ENCODE assay signal across 12 cellular contexts in the genomic region with DNA sequence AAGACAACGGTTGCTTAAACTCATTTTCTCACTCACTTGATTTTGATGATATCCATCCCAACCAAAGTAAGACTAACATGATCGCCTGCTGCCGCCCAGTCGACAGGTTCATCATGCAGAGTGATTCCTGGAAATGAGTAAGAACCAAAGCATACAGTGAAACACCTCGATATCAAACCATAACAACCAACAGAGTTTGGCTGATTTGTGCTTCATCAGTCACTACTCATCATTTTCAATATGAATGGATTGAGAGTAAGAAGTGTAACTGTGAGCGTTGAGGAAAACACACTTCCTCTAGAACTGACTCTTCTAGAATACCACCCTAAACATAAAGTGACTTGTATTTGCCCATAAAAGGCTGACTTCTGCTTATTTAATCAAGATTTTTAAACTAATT. TPM values are rescaled to one million over a fixed set of nuclear protein-coding genes. Genes with fewer than 3 reads are reported as not detected.
A peak's percentile ranks its signal among the peaks of the same experiment; 100 is the strongest.
DNase-seq lines count a peak whose midpoint lies in the region; ATAC-seq, FAIRE-seq and TF ChIP-seq lines count a peak whose summit lies in the region.
"Had no signal": no experiment of that assay in that cellular context is flagged by ENCODE, and none has a peak within 500 bp of the region (broad histone marks: within the 10 kb centered on the region; RNA-seq: fewer than 3 reads in every experiment).

No MANE protein-coding gene starts in this region.

- H3K4me3 ChIP-seq in GM12878 (no peak overlapping the region), sigmoid colon (no peak overlapping the region), brain microvascular endothelial cell (ENCODE audit: low read depth, low read length) (no peak overlapping the region)

- no peaks in the 10 kb centered on the region for H4K20me1 ChIP-seq in GM12878 (ENCODE audit: control insufficient read depth, insufficient read depth)

- peak; percentile 47 for DNase-seq in GM12878 (ENCODE audit: low read depth, low spot score)
- no peak for DNase-seq in sigmoid colon
- DNase-seq in SHP77 treated with DMSO at 0.1 percent for 48 hours (lab: John Stamatoyannopoulos, UW), result no peak
- DNase-seq in brain microvascular endothelial cell, result no peak
- no peak for DNase-seq in NCI-H1694 treated with DMSO at 0.1 percent for 48 hours (lab: John Stamatoyannopoulos, UW)
- DNase-seq: endodermal cell, left colon, right cardiac atrium had no signal

- intact Hi-C loops in GM12878 (cut with micrococcal nuclease; ENCODE audit: unreplicated experiment) (loop anchor here (2.0 kb wide), 1 partner anchor 24 kb away; no protein-coding TSS in a partner anchor), sigmoid colon (cut with DNase I) (no loop called here)

- WGBS in GM12878 (ENCODE audit: insufficient coverage, insufficient replicate concordance, low lambda C conversion rate, missing lambda C conversion rate), result 4% methylated on average over 6 of the region's 6 CpGs
- WGBS in sigmoid colon, 2 donors, result 79 to 90% methylated on average over 6 of the region's 6 CpGs

- peak; percentile 91 for FAIRE-seq in GM12878 (lab: Jason Lieb, UNC)

- CTCF ChIA-PET in GM12878 (lab: Yijun Ruan, JAX), result interaction anchor here (1.3 kb wide), 1 partner anchor 17 kb away, joined by 5 read pairs; no protein-coding TSS in a partner anchor

- H3K4me1 ChIP-seq in GM12878 (ENCODE audit: control insufficient read depth, insufficient read depth, low read length) (peaks cover 12% of the 10 kb centered on the region; the same call in 1 of the 2 replicates), sigmoid colon (no peaks in the 10 kb centered on the region)

- H3K36me3 ChIP-seq in GM12878 (ENCODE audit: control insufficient read depth in 2 of 2, insufficient read depth in 2 of 2, low read length in 1 of 2) (peaks cover 3 to 13% of the 10 kb centered on the region in 2 experiments; a peak in 3 of 4 replicates), sigmoid colon (peaks cover 0 to 78% (median 8%) of the 10 kb centered on the region in 4 donors), brain microvascular endothelial cell (replicated peaks) (peaks cover 22% of the 10 kb centered on the region)

- H3K27me3 ChIP-seq in GM12878 (replicated peaks in 1 of 2; ENCODE audit: control insufficient read depth in 2 of 2, insufficient read depth in 2 of 2, low read length in 1 of 2), result no peaks in the 10 kb centered on the region
- H3K27me3 ChIP-seq in sigmoid colon, result no peaks in the 10 kb centered on the region
- H3K27me3 ChIP-seq in brain microvascular endothelial cell (replicated peaks), result no peaks in the 10 kb centered on the region

- peak; percentile 89 for ATAC-seq in GM18502 (IDR thresholded peaks at IDR 0.05; ENCODE audit: poor library complexity, unreplicated experiment)
- ATAC-seq in GM21447 (IDR thresholded peaks at IDR 0.05; ENCODE audit: unreplicated experiment), result peak; percentile 81
- peak; percentile 85 for ATAC-seq in HG03354 (IDR thresholded peaks at IDR 0.05; ENCODE audit: poor library complexity, severe bottlenecking, unreplicated experiment)
- peak; percentile 95 for ATAC-seq in GM12878
- ATAC-seq: left colon, right cardiac atrium had no signal

- H3K4me2 ChIP-seq in GM12878 (ENCODE audit: control insufficient read depth, insufficient read depth), result no peak overlapping the region; the same call in 1 of the 2 replicates

- SMC1A ChIA-PET in GM12878 (lab: Charles Lee; ENCODE audit: uncharacterized antibody, unreplicated experiment), result interaction anchor here (1.0 to 1.2 kb wide), 2 partner anchors 11 to 165 kb away, joined by 3 read pairs; no protein-coding TSS in a partner anchor

- peak overlapping the region; percentile 40; the same call in 1 of the 2 replicates for H3K27ac ChIP-seq in GM12878 (ENCODE audit: control insufficient read depth, insufficient read depth)
- H3K27ac ChIP-seq in sigmoid colon, result no peak overlapping the region
- no peak overlapping the region for H3K27ac ChIP-seq in brain microvascular endothelial cell
- H3K27ac ChIP-seq: VCaP had no signal

- no TSS peak for BruUV-seq in GM12878 (replicated peaks; lab: Mats Ljungman, UMichigan)

- H3K79me2 ChIP-seq in GM12878 (ENCODE audit: control insufficient read depth, insufficient read depth, low read length), result no peaks in the 10 kb centered on the region

- H3K9me3 ChIP-seq in GM12878 (replicated peaks; ENCODE audit: control insufficient read depth, insufficient read depth, low read length) (no peaks in the 10 kb centered on the region), sigmoid colon (no peaks in the 10 kb centered on the region)

- POLR2A ChIA-PET in GM12878 (lab: Charles Lee), result no interaction called here

- in situ Hi-C loops in GM12878 (cut with MboI) (loop anchor here (25.0 kb wide), 1 partner anchor 458 kb away; no protein-coding TSS in a partner anchor), brain microvascular endothelial cell (cut with HindIII; ENCODE audit: low pct_ligation_motif_present, low sequenced_read_pairs) (no loop called here)

- TF ChIP-seq EP300 in GM12878 (IDR thresholded peaks at IDR 0.05; ENCODE audit: borderline replicate concordance in 1 of 2, control insufficient read depth in 1 of 2, low read depth in 2 of 2, low read length in 2 of 2) (peak; percentile 53 to 88; a peak in 2 of 4 replicates), sigmoid colon (IDR thresholded peaks at IDR 0.05) (no peak)

- no peak overlapping the region for H3K9ac ChIP-seq in GM12878 (ENCODE audit: control insufficient read depth, insufficient read depth, low read length)

- TF ChIP-seq RAD21 in GM12878 (IDR thresholded peaks at IDR 0.05; ENCODE audit: insufficient read depth, low read depth, low read length), result no peak

- RAD21 ChIA-PET in GM12878 (lab: Charles Lee; ENCODE audit: unreplicated experiment), result no interaction called here

- no peak for TF ChIP-seq POLR2A in GM12878 (IDR thresholded peaks at IDR 0.05; ENCODE audit: low read depth, low read length)
- no peak for TF ChIP-seq POLR2A in sigmoid colon (IDR thresholded peaks at IDR 0.05)

- TF ChIP-seq CTCF in GM12878 (IDR thresholded peaks at IDR 0.05 in 2 of 3, conservative IDR thresholded peaks at IDR 0.05 in 1 of 3; ENCODE audit: control insufficient read depth in 2 of 3, extremely low read depth in 1 of 3, insufficient read depth in 1 of 3, low read depth in 3 of 3, low read length in 3 of 3), result no peak
- no peak for TF ChIP-seq CTCF in sigmoid colon (IDR thresholded peaks at IDR 0.05)
- TF ChIP-seq CTCF in brain microvascular endothelial cell (IDR thresholded peaks at IDR 0.05; ENCODE audit: low read depth, low read length, missing control alignments), result no peak

- no peak overlapping the region for H2AFZ ChIP-seq in GM12878 (ENCODE audit: control insufficient read depth, low read depth, low read length)

TF ChIP-seq in GM12878, 131 proteins besides CTCF, POLR2A, EP300 and RAD21 (continues in another document):
- TF ChIP-seq YY1 (IDR thresholded peaks at IDR 0.05; ENCODE audit: low read depth, low read length) (no peak), EGR1 (IDR thresholded peaks at IDR 0.05; ENCODE audit: borderline replicate concordance in 1 of 2, low read depth in 2 of 2, low read length in 2 of 2) (no peak), MAX (IDR thresholded peaks at IDR 0.05; ENCODE audit: low read depth, low read length) (no peak), E2F4 (IDR thresholded peaks at IDR 0.05; ENCODE audit: low read depth, low read length) (no peak), IKZF1 (conservative IDR thresholded peaks at IDR 0.05) (peak; percentile 40; the same call in 1 of the 2 replicates), NRF1 (conservative IDR thresholded peaks at IDR 0.05; ENCODE audit: low read depth, low read length) (no peak), IRF4 (IDR thresholded peaks at IDR 0.05; ENCODE audit: low read depth, low read length) (peak; percentile 94), WRNIP1 (IDR thresholded peaks at IDR 0.05; ENCODE audit: borderline replicate concordance, low read depth, low read length) (no peak)

RNA-seq across cellular contexts. Expression of gene ALDH8A1, which starts 29.2 kb away (rescaled TPM):
- 5.4 and 11.8 TPM in 2 replicates for total RNA-seq in GM12878 (2013; cell fraction: nucleolus; rRNA removed)
- total RNA-seq in GM12878 (2014; rRNA removed), result 0.82 and 1.8 TPM in 2 replicates
- 0.13 and 0.37 TPM in 2 replicates for total RNA-seq in GM12878 (2014; rRNA removed; fragmentation: Illumina TruSeq; extraction: Trizol)
- total RNA-seq in GM12878 (2021), result 0.66 and 0.97 TPM in 2 replicates
- 0.85 TPM for polyA plus RNA-seq in GM12878 (2011; ENCODE audit: low read depth)
- polyA plus RNA-seq in GM12878 (2011; rRNA removed), result 0.73 and 1.2 TPM in 2 replicates
- polyA plus RNA-seq in GM12878 (2011; cell fraction: cytosol; rRNA removed), result 0.18 and 0.36 TPM in 2 replicates
- polyA plus RNA-seq in GM12878 (2011; cell fraction: nucleus; rRNA removed), result 3.3 and 4.2 TPM in 2 replicates
- polyA plus RNA-seq in GM12878 (2012), result 0.63 and 0.87 TPM in 2 replicates
- 0.62 TPM in 1 of 2 replicates, not detected in the other for polyA plus RNA-seq in GM12878 (2014; fragmentation: Illumina TruSeq; extraction: Trizol)
- not detected for polyA plus RNA-seq in GM12878 (2014; fragmentation: Nextera tagmentation; extraction: Ambion mirVana)
- polyA plus RNA-seq in GM12878 (2014; rRNA removed), result 0.18 and 1.5 TPM in 2 replicates
- polyA plus RNA-seq in GM12878 (2016; fragmentation: Nextera tagmentation; extraction: Ambion mirVana), result under 1 TPM in 1 of 2 experiments, not detected in 1; 0.15 TPM
- 0.80 and 3.9 TPM in 2 replicates for polyA minus RNA-seq in GM12878 (2011; rRNA and poly(A)+ RNA removed)
- not detected in 2 replicates for polyA minus RNA-seq in GM12878 (2011; cell fraction: cytosol; rRNA and poly(A)+ RNA removed)
- polyA minus RNA-seq in GM12878 (2011; cell fraction: nucleus; rRNA and poly(A)+ RNA removed), result 1.6 and 3.6 TPM in 2 replicates
- 1 to 10 TPM; 1.1 to 3.8 (median 1.8) TPM for total RNA-seq in sigmoid colon
- under 1 TPM in 1 of 3 donors, not detected in 2; 0.58 TPM for polyA plus RNA-seq in sigmoid colon
- total RNA-seq: endodermal cell had no signal
